10 cellular contexts compared by ENCODE assay signal in the genomic region with DNA sequence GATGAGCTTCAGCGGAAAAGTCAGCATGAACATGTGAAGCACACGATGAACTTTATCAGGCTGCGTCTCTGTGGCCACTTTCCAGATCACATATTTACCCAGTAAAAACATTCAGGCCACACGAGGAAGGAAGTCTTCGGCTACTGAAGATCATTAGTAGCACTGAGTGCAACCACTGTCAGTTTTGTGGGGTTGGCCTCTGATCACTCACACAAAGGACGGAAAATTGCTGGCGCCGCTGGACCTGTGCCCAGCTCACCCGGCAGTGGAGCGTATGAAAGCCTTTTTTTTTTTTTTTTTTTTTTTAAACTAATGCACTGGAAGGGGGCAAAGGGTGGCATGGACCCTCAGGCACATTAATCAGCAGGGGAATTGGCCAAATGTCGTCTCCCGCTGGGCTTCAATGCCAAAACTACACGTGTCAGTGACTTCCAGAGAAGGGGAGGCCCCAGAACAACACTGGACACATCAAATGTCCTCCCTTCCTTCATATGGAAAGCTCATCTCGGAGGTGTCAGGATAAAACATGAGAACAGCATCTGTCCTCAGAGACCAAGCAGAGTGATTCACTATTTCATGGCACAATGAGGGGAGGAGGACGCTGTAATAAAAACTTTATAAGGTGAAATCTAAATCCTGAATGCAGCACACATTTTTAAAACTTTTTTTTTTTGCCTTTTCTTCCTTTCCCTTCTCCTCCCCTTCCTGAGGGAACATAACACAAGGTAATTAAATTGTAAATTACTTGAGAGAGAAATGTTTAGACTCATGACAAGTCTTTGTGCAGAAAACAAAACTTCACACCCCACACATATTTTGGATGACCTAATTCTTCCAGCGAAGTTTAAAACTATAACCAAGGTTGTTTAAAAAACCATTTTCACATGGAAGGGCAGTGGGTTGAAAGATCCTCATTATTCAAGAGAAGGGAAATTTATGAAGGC.
DNase-seq lines count a peak whose midpoint lies in the region; ATAC-seq and TF ChIP-seq lines count a peak whose summit lies in the region.
"Had no signal": no experiment of that assay in that cellular context is flagged by ENCODE, and none has a peak within 500 bp of the region (broad histone marks: within the 10 kb centered on the region; RNA-seq: fewer than 3 reads in every experiment).

No MANE protein-coding gene starts in this region.

- no peak overlapping the region for H3K4me2 ChIP-seq in mesendoderm (ENCODE audit: low read length)

- H3K4me1 Mint-ChIP-seq in mesothelial cell of epicardium: peaks cover 47% of the 10 kb centered on the region

- peaks cover 9% of the 10 kb centered on the region for H3K36me3 Mint-ChIP-seq in mesothelial cell of epicardium

- no peak overlapping the region for H2AK5ac ChIP-seq in mesendoderm (ENCODE audit: low read length)

- H3K4ac ChIP-seq in mesendoderm (ENCODE audit: low read depth, low read length): no peak overlapping the region

- H3K27ac Mint-ChIP-seq in mesothelial cell of epicardium: peak overlapping the region; percentile 35

- no peak overlapping the region for H2BK120ac ChIP-seq in mesendoderm (ENCODE audit: low read depth, low read length)

- peaks cover 1% of the 10 kb centered on the region for H3K36me3 ChIP-seq in mesendoderm (ENCODE audit: control insufficient read depth, insufficient read depth, low read length)

- H4K5ac ChIP-seq in mesendoderm (ENCODE audit: low read length): no peak overlapping the region

- H3K27me3 ChIP-seq in mesendoderm (ENCODE audit: insufficient read depth, low read length, poor library complexity): no peaks in the 10 kb centered on the region

- H3K27me3 Mint-ChIP-seq in mesothelial cell of epicardium (ENCODE audit: low read depth): no peaks in the 10 kb centered on the region

- H2BK15ac ChIP-seq in mesendoderm (replicated peaks; ENCODE audit: low read depth): no peak overlapping the region

- H3K9me3 Mint-ChIP-seq in mesothelial cell of epicardium: peaks cover 10% of the 10 kb centered on the region

- ATAC-seq in GM21786 (IDR thresholded peaks at IDR 0.05; ENCODE audit: unreplicated experiment): no peak

- no peak overlapping the region for H2BK5ac ChIP-seq in mesendoderm (ENCODE audit: low read length)

- no peak overlapping the region for H3K56ac ChIP-seq in mesendoderm (ENCODE audit: low read length)

- H4K8ac ChIP-seq in mesendoderm (ENCODE audit: low read depth, low read length): no peak overlapping the region

- no peak overlapping the region for H3K18ac ChIP-seq in mesendoderm (ENCODE audit: low read length)

- H3K9ac ChIP-seq in mesendoderm (ENCODE audit: low read length): no peak overlapping the region

- H3K23ac ChIP-seq in mesendoderm (ENCODE audit: low read length): no peak overlapping the region

- H3K27ac ChIP-seq in mesendoderm (ENCODE audit: low read depth, low read length): no peak overlapping the region
- H3K27ac ChIP-seq: VCaP had no signal

- H3K4me3 Mint-ChIP-seq in mesothelial cell of epicardium: no peak overlapping the region

- H3K4me3 ChIP-seq in mesendoderm (ENCODE audit: low read length): no peak overlapping the region

- DNase-seq in AG20443 (ENCODE audit: low spot score) (peak; percentile 30), NCI-H146 treated with DMSO at 0.1 percent for 48 hours (lab: John Stamatoyannopoulos, UW; ENCODE audit: unreplicated experiment) (peak; percentile 83), dermis blood vessel endothelial cell (peak; percentile 93), mesothelial cell of epicardium (ENCODE audit: low spot score in 2 of 2, unreplicated experiment in 2 of 2) (no peak), mesendoderm (no peak), NCI-H1436 treated with DMSO at 0.1 percent for 48 hours (lab: John Stamatoyannopoulos, UW) (no peak)
- DNase-seq in central memory CD4-positive, alpha-beta T cell: no peak
- DNase-seq: NCI-H1694 had no signal

- H3K79me2 ChIP-seq in mesendoderm (ENCODE audit: control insufficient read depth, insufficient read depth, low read length): no peaks in the 10 kb centered on the region

- WGBS in mesendoderm (ENCODE audit: extremely low coverage, insufficient coverage, low lambda C conversion rate): no CpG with 5 or more reads among the region's 16 CpGs

- no peak for TF ChIP-seq CTCF in mesothelial cell of epicardium (IDR thresholded peaks at IDR 0.05; ENCODE audit: unreplicated experiment)

- H3K4me1 ChIP-seq in mesendoderm (ENCODE audit: control insufficient read depth, low read depth, low read length): peaks cover 4% of the 10 kb centered on the region

- no peaks in the 10 kb centered on the region for H3K79me1 ChIP-seq in mesendoderm (ENCODE audit: low read length)

Comparison
In these comparisons a context has a peak if more than half of its experiments do, and no peak if none do; other contexts are left out.
1. DNase-seq: peak in AG20443 (single experiment), NCI-H146 treated with DMSO at 0.1 percent for 48 hours (single experiment) and dermis blood vessel endothelial cell (single experiment); none in mesothelial cell of epicardium (0 of 2), central memory CD4-positive, alpha-beta T cell (single experiment), mesendoderm (single experiment) and NCI-H1436 treated with DMSO at 0.1 percent for 48 hours (single experiment).